Comparison of ENCODE assay signal across 8 cellular contexts in the genomic region with DNA sequence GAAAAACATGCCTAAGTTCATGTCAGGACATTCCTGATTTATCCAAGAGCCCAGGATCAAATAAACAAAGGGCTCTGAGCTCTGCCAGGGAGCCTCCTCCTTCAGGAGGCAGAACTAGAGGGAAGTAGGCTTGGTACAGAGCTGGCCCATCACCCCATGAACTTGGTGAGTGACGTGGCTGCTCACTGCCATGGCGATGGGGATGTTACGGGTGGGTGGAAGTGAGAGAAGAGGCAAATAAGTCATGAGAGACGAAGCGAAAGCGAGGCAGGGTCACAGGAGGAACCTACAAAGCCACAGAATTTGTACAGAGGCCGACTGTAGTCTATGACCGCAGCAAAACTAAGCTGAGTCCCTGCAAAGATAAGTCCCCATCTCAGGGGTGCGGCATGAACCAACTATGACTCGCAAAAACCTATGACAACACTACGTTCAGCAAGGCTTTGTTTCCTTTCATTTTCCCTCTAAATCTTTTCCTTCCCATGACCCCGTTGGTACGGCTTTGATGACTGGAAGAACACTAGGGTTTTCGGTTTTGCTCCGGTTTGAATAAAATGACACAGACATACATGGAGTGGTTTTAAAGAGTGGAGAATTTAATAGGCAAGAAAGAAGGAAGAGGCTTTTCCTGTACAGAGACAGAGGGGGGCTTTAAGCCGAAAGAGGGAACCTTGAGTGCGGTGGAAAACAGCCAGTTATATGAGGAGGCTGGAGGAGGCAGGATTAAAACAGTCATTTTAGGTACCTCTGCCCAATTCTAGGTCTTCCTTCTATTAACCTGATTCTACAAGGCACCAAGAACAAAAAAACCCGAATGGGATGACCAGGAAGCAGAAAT.
DNase-seq lines count a peak whose midpoint lies in the region; ATAC-seq and TF ChIP-seq lines count a peak whose summit lies in the region.

No MANE protein-coding gene starts in this region.

- H3K4me1 ChIP-seq in RWPE2 (ENCODE audit: insufficient read depth, poor library complexity, severe bottlenecking), result peaks cover 30% of the 10 kb centered on the region

- peaks cover 3% of the 10 kb centered on the region for H3K36me3 Mint-ChIP-seq in activated naive CD4-positive, alpha-beta T cell treated with anti-CD3 and anti-CD28 coated beads, Interleukin-2, amount 50 U/mL, for 24 hours

- H3K4me1 Mint-ChIP-seq in activated naive CD4-positive, alpha-beta T cell treated with anti-CD3 and anti-CD28 coated beads, Interleukin-2, amount 50 U/mL, for 24 hours, result peaks cover 98% of the 10 kb centered on the region

- DNase-seq in RWPE2 (ENCODE audit: low spot score) (no peak), inferior parietal cortex (ENCODE audit: extremely low spot score) (peak; percentile 65), NCI-H1105 treated with DMSO at 0.1 percent for 48 hours (lab: John Stamatoyannopoulos, UW) (no peak), NCI-H2227 (lab: John Stamatoyannopoulos, UW; ENCODE audit: unreplicated experiment) (no peak)
- DNase-seq in stimulated activated CD4-positive, alpha-beta T cell treated with anti-CD3 and anti-CD28 coated beads, Interleukin-2, amount 100 ng/mL, for 48 hours, result peak; percentile 68 to 76

- H3K9me3 Mint-ChIP-seq in activated naive CD4-positive, alpha-beta T cell treated with anti-CD3 and anti-CD28 coated beads, Interleukin-2, amount 50 U/mL, for 24 hours, result no peaks in the 10 kb centered on the region

- H3K9me3 ChIP-seq in RWPE2 (ENCODE audit: severe bottlenecking), result no peaks in the 10 kb centered on the region

- H3K4me3 ChIP-seq in RWPE2 (ENCODE audit: severe bottlenecking), result no peak overlapping the region

- peak overlapping the region; percentile 94 for H3K4me3 Mint-ChIP-seq in activated naive CD4-positive, alpha-beta T cell treated with anti-CD3 and anti-CD28 coated beads, Interleukin-2, amount 50 U/mL, for 24 hours

- H3K27ac Mint-ChIP-seq in activated naive CD4-positive, alpha-beta T cell treated with anti-CD3 and anti-CD28 coated beads, Interleukin-2, amount 50 U/mL, for 24 hours, result peak overlapping the region; percentile 99

- peak; percentile 48 for TF ChIP-seq POLR2A in GM15510 (IDR thresholded peaks at IDR 0.05; ENCODE audit: borderline replicate concordance, extremely low read depth, insufficient read length)

- H3K27me3 Mint-ChIP-seq in activated naive CD4-positive, alpha-beta T cell treated with anti-CD3 and anti-CD28 coated beads, Interleukin-2, amount 50 U/mL, for 24 hours, result no peaks in the 10 kb centered on the region

- no peak for TF ChIP-seq CTCF in RWPE2 (IDR thresholded peaks at IDR 0.05; ENCODE audit: poor library complexity, severe bottlenecking)

- H3K27me3 ChIP-seq in RWPE2 (ENCODE audit: insufficient read depth, poor library complexity, severe bottlenecking), result no peaks in the 10 kb centered on the region

- H3K27ac ChIP-seq in RWPE2 (ENCODE audit: poor library complexity, severe bottlenecking), result peak overlapping the region; percentile 65

- ATAC-seq in HG02852 (IDR thresholded peaks at IDR 0.05; ENCODE audit: unreplicated experiment) (peak; percentile 65), RWPE2 (ENCODE audit: low read depth) (no peak)

- no peaks in the 10 kb centered on the region for H3K36me3 ChIP-seq in RWPE2 (ENCODE audit: low read depth)

Comparison
In these comparisons a context has a peak if more than half of its experiments do, and no peak if none do; other contexts are left out.
1. DNase-seq: peak in inferior parietal cortex (single experiment) and stimulated activated CD4-positive, alpha-beta T cell treated with anti-CD3 and anti-CD28 coated beads, Interleukin-2, amount 100 ng/mL, for 48 hours (2 of 2); none in RWPE2 (single experiment), NCI-H1105 treated with DMSO at 0.1 percent for 48 hours (single experiment) and NCI-H2227 (single experiment).